In genomic region chr2:10668402-10669012, GRCh38 we compare ENCODE assay signal across 9 cellular contexts. TPM values are rescaled to one million over a fixed set of nuclear protein-coding genes. Genes with fewer than 3 reads are reported as not detected.
A peak's percentile ranks its signal among the peaks of the same experiment; 100 is the strongest.
DNase-seq lines count a peak whose midpoint lies in the region; ATAC-seq and TF ChIP-seq lines count a peak whose summit lies in the region.
"Had no signal": no experiment of that assay in that cellular context is flagged by ENCODE, and none has a peak within 500 bp of the region (broad histone marks: within the 10 kb centered on the region; RNA-seq: fewer than 3 reads in every experiment).

No MANE protein-coding gene starts in this region.

- H3K27ac Mint-ChIP-seq in activated CD8-positive, alpha-beta T cell treated with anti-CD3 and anti-CD28 coated beads, Interleukin-2, amount 10 ng/mL, durations not matched to agents 7 days and 5 days = no peak overlapping the region

- POLR2A ChIA-PET in activated CD8-positive, alpha-beta T cell treated with anti-CD3 and anti-CD28 coated beads, Interleukin-2, amount 10 ng/mL, durations not matched to agents 7 days and 5 days (lab: Charles Lee) = no interaction called here

- 50 to 56% methylated on average over 4 of the region's 4 CpGs for WGBS in testis, 2 donors

- TF ChIP-seq CTCF in GM12873 (IDR thresholded peaks at IDR 0.05; ENCODE audit: insufficient read depth, low read depth, low read length, missing control alignments) (peak; percentile 52), testis (IDR thresholded peaks at IDR 0.05) (peak; percentile 50 to 77 (median 59))

- H3K9me3 ChIP-seq in testis = no peaks in the 10 kb centered on the region

- H3K9me3 Mint-ChIP-seq in activated CD8-positive, alpha-beta T cell treated with anti-CD3 and anti-CD28 coated beads, Interleukin-2, amount 10 ng/mL, durations not matched to agents 7 days and 5 days (ENCODE audit: insufficient read depth) = no peaks in the 10 kb centered on the region

- H3K4me3 ChIP-seq in testis = no peak overlapping the region

- H3K27me3 ChIP-seq in testis = no peaks in the 10 kb centered on the region

- no peaks in the 10 kb centered on the region for H3K4me1 ChIP-seq in testis

- ATAC-seq in activated CD8-positive, alpha-beta T cell treated with anti-CD3 and anti-CD28 coated beads, Interleukin-2, amount 10 ng/mL, durations not matched to agents 7 days and 5 days = peak; percentile 42
- ATAC-seq in GM18867 (IDR thresholded peaks at IDR 0.05; ENCODE audit: unreplicated experiment) (no peak), HG02938 (IDR thresholded peaks at IDR 0.05; ENCODE audit: unreplicated experiment) (no peak)

- peaks cover 2% of the 10 kb centered on the region for H3K4me1 Mint-ChIP-seq in activated CD8-positive, alpha-beta T cell treated with anti-CD3 and anti-CD28 coated beads, Interleukin-2, amount 10 ng/mL, durations not matched to agents 7 days and 5 days (ENCODE audit: low read depth)

- H3K36me3 ChIP-seq in testis (ENCODE audit: low read depth, missing control alignments) = no peaks in the 10 kb centered on the region

- H3K27me3 Mint-ChIP-seq in activated CD8-positive, alpha-beta T cell treated with anti-CD3 and anti-CD28 coated beads, Interleukin-2, amount 10 ng/mL, durations not matched to agents 7 days and 5 days (ENCODE audit: low read depth) = no peaks in the 10 kb centered on the region

- peaks cover 20% of the 10 kb centered on the region for H3K36me3 Mint-ChIP-seq in activated CD8-positive, alpha-beta T cell treated with anti-CD3 and anti-CD28 coated beads, Interleukin-2, amount 10 ng/mL, durations not matched to agents 7 days and 5 days (ENCODE audit: low read depth)

- TF ChIP-seq POLR2A in testis (IDR thresholded peaks at IDR 0.05) = no peak

- H3K27ac ChIP-seq in testis = no peak overlapping the region

- CTCF ChIA-PET in activated CD8-positive, alpha-beta T cell treated with anti-CD3 and anti-CD28 coated beads, Interleukin-2, amount 10 ng/mL, durations not matched to agents 7 days and 5 days (lab: Charles Lee) = interaction anchor here (0.7 to 2.1 kb wide), 14 partner anchors 8 to 596 kb away, joined by 3 to 8 read pairs (median 3); partner anchors contain the start of gene NOL10

- DNase-seq in Ammon's horn (ENCODE audit: low spot score) (peak; percentile 72), NCI-H2029 treated with DMSO at 0.1 percent for 48 hours (lab: John Stamatoyannopoulos, UW) (peak; percentile 35), iPS-NIHi11 (ENCODE audit: low spot score) (peak; percentile 22), testis (no peak)
- DNase-seq in activated CD8-positive, alpha-beta T cell treated with anti-CD3 and anti-CD28 coated beads, Interleukin-2, amount 10 ng/mL, durations not matched to agents 7 days and 5 days = peak; percentile 60

- no peak overlapping the region for H3K4me3 Mint-ChIP-seq in activated CD8-positive, alpha-beta T cell treated with anti-CD3 and anti-CD28 coated beads, Interleukin-2, amount 10 ng/mL, durations not matched to agents 7 days and 5 days

- intact Hi-C loops in testis (cut with DNase I; ENCODE audit: low total_unique reads) = no loop called here

RNA-seq across cellular contexts. Expression of gene NOL10, which starts 21.3 kb away (rescaled TPM):
- 10 to 100 TPM; 24.6 to 29.9 TPM for total RNA-seq in activated CD8-positive, alpha-beta T cell treated with anti-CD3 and anti-CD28 coated beads, Interleukin-2, amount 10 ng/mL, durations not matched to agents 7 days and 5 days
- total RNA-seq in testis = 10 to 100 TPM; 31.3 to 35.6 TPM
- polyA plus RNA-seq in testis (ENCODE audit: insufficient read depth, low read depth, low replicate concordance) = 20.4 TPM

RNA-seq across cellular contexts. Expression of gene ATP6V1C2, which starts 52.9 kb away (rescaled TPM):
- total RNA-seq in activated CD8-positive, alpha-beta T cell treated with anti-CD3 and anti-CD28 coated beads, Interleukin-2, amount 10 ng/mL, durations not matched to agents 7 days and 5 days = not detected
- total RNA-seq in testis = 1 to 10 TPM; 5.9 to 6.2 TPM
- 3.6 TPM for polyA plus RNA-seq in testis (ENCODE audit: insufficient read depth, low read depth, low replicate concordance)
- total RNA-seq: mononuclear cell had no signal

Comparison
In these comparisons a context has a peak if more than half of its experiments do, and no peak if none do; other contexts are left out.
1. RNA of gene ATP6V1C2, which starts 52.9 kb away (total RNA-seq): 5.9 to 6.2 TPM in testis; not detected in activated CD8-positive, alpha-beta T cell treated with anti-CD3 and anti-CD28 coated beads, Interleukin-2, amount 10 ng/mL, durations not matched to agents 7 days and 5 days; every median in the first group is over 4 times any median in the second.